In the genomic region with DNA sequence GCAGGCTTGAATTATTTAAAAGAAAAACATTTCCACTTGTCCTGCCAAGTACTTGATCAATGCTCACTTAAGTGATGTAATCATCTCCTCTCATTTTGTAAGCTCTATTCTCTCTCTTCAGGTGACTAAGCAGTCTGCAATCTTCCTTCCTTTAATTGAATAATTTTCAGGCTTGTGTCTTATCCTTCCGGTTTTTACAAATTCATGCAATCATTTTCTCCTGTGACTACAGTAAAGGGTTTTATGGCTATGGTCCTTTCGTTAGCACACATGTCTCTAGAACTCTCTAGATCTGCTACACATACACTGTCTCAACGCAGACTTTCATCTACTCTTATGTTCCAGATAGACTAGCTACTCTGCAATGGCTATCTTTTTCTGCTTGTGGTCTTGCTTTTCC, we compare ENCODE assay signal across 7 cellular contexts. TPM values are rescaled to one million over a fixed set of nuclear protein-coding genes. Genes with fewer than 3 reads are reported as not detected.
DNase-seq lines count a peak whose midpoint lies in the region; ATAC-seq, FAIRE-seq and TF ChIP-seq lines count a peak whose summit lies in the region.

No MANE protein-coding gene starts in this region.

- H2BK5ac ChIP-seq in H1 (ENCODE audit: low read depth, low read length): no peak overlapping the region

- BruUV-seq in HCT116 (replicated peaks; lab: Mats Ljungman, UMichigan): no TSS peak

- TF ChIP-seq RAD21 in HCT116 (IDR thresholded peaks at IDR 0.05; ENCODE audit: low read depth) (no peak), H1 (IDR thresholded peaks at IDR 0.05 in 1 of 2, conservative IDR thresholded peaks at IDR 0.05 in 1 of 2; ENCODE audit: low read depth in 2 of 2, low read length in 2 of 2) (no peak)

- H4K8ac ChIP-seq in H1 (ENCODE audit: extremely low read depth, insufficient read depth, low read length): no peak overlapping the region

- no peak for TF ChIP-seq EP300 in H1 (IDR thresholded peaks at IDR 0.05; ENCODE audit: borderline replicate concordance in 1 of 2, low read depth in 2 of 2, low read length in 2 of 2)

- H2BK120ac ChIP-seq in H1 (replicated peaks; ENCODE audit: low read depth, low read length): peak overlapping the region; percentile 30

- no peak overlapping the region for H3K14ac ChIP-seq in H1 (ENCODE audit: insufficient read length)

- peaks cover 12 to 15% of the 10 kb centered on the region in 2 experiments; a peak in 2 of 4 replicates for H3K4me1 ChIP-seq in HCT116 (ENCODE audit: control insufficient read depth in 1 of 2, insufficient read depth in 2 of 2, low read length in 2 of 2)
- H3K4me1 ChIP-seq in H1 (replicated peaks in 1 of 4; ENCODE audit: control insufficient read depth in 3 of 4, insufficient read depth in 4 of 4, low read length in 3 of 4): no peaks in the 10 kb centered on the region; a peak in 2 of 7 replicates

- no peak overlapping the region for H3K56ac ChIP-seq in H1 (replicated peaks; ENCODE audit: insufficient read length, low read depth, low read length)

- DNase-seq in HCT116 (ENCODE audit: low read depth, low spot score): no peak
- DNase-seq in NCI-H748 (lab: John Stamatoyannopoulos, UW; ENCODE audit: unreplicated experiment): peak; percentile 61
- DNase-seq in H1 (ENCODE audit: low read depth in 1 of 2, low spot score in 2 of 2): no peak
- no peak for DNase-seq in sciatic nerve (ENCODE audit: low spot score)
- DNase-seq in DMS 273 (lab: John Stamatoyannopoulos, UW; ENCODE audit: unreplicated experiment): no peak
- DNase-seq in G401 (ENCODE audit: low spot score): no peak

- no peak overlapping the region for H4K5ac ChIP-seq in H1 (ENCODE audit: insufficient read length, low read depth, low read length)

- H3K27ac Mint-ChIP-seq in activated T-helper 17 cell treated with anti-CD3 and anti-CD28 coated beads, Interleukin-2, amount 50 U/mL, for 72 hours: no peak overlapping the region

- no peaks in the 10 kb centered on the region for H3K23me2 ChIP-seq in H1 (ENCODE audit: low read depth, low read length)

- H3K79me2 ChIP-seq in HCT116 (ENCODE audit: insufficient read depth, low read length) (no peaks in the 10 kb centered on the region), H1 (ENCODE audit: control insufficient read depth in 1 of 2, insufficient read depth in 2 of 2, low read length in 2 of 2) (no peaks in the 10 kb centered on the region)

- H3K36me3 ChIP-seq in HCT116 (ENCODE audit: control insufficient read depth in 1 of 2, insufficient read depth in 2 of 2, low read length in 2 of 2) (no peaks in the 10 kb centered on the region), H1 (ENCODE audit: control insufficient read depth in 2 of 4, insufficient read depth in 4 of 4, low read length in 3 of 4) (no peaks in the 10 kb centered on the region)

- no peaks in the 10 kb centered on the region for H3K9me3 Mint-ChIP-seq in activated T-helper 17 cell treated with anti-CD3 and anti-CD28 coated beads, Interleukin-2, amount 50 U/mL, for 72 hours

- no peaks in the 10 kb centered on the region for H3K36me3 Mint-ChIP-seq in activated T-helper 17 cell treated with anti-CD3 and anti-CD28 coated beads, Interleukin-2, amount 50 U/mL, for 72 hours (ENCODE audit: low read depth)

- no peak overlapping the region for H2BK12ac ChIP-seq in H1 (ENCODE audit: low read depth, low read length)

- H3K79me1 ChIP-seq in H1 (ENCODE audit: low read depth, low read length): no peaks in the 10 kb centered on the region

- H3K4me2 ChIP-seq in HCT116 (ENCODE audit: low read length) (peak overlapping the region; percentile 12; the same call in 1 of the 2 replicates), H1 (ENCODE audit: insufficient read depth in 1 of 2, low read depth in 2 of 2, low read length in 2 of 2) (no peak overlapping the region)

- H2AK5ac ChIP-seq in H1 (ENCODE audit: low read depth, low read length): no peak overlapping the region

- H3K4ac ChIP-seq in H1 (replicated peaks; ENCODE audit: insufficient read length, low read depth, low read length): no peak overlapping the region

- CTCF ChIA-PET in HCT116 (lab: Charles Lee) (no interaction called here), H1 (lab: Charles Lee; ENCODE audit: partially characterized antibody) (interaction anchor here (1.2 to 2.0 kb wide), 8 partner anchors 8 to 61 kb away, joined by 3 to 9 read pairs (median 5); no protein-coding TSS in a partner anchor)

- peaks cover 11% of the 10 kb centered on the region for H3K4me1 Mint-ChIP-seq in activated T-helper 17 cell treated with anti-CD3 and anti-CD28 coated beads, Interleukin-2, amount 50 U/mL, for 72 hours

- H2BK20ac ChIP-seq in H1 (ENCODE audit: low read length): no peak overlapping the region

- FAIRE-seq in H1 (lab: Jason Lieb, UNC): no peak

- WGBS in H1 (ENCODE audit: extremely low coverage in 1 of 2, insufficient coverage in 1 of 2, insufficient read length in 1 of 2, insufficient replicate concordance in 2 of 2, low coverage in 1 of 2, low lambda C conversion rate in 2 of 2, missing lambda C conversion rate in 1 of 2), 2 experiments: 83% methylated on average over 3 of the region's 3 CpGs; no CpG with 5 or more reads in 1 of the 2 experiments

- H3K27me3 ChIP-seq in HCT116 (ENCODE audit: insufficient read depth, low read length) (no peaks in the 10 kb centered on the region), H1 (replicated peaks in 1 of 4; ENCODE audit: control insufficient read depth in 3 of 4, extremely low read depth in 1 of 4, insufficient read depth in 3 of 4, low read length in 3 of 4) (no peaks in the 10 kb centered on the region)

- H3K27ac ChIP-seq in HCT116 (ENCODE audit: low read depth, low read length): no peak overlapping the region
- H3K27ac ChIP-seq in H1 (ENCODE audit: low read depth, low read length): no peak overlapping the region

- H3K9ac ChIP-seq in HCT116 (ENCODE audit: low read length): no peak overlapping the region
- H3K9ac ChIP-seq in H1 (replicated peaks in 1 of 4; ENCODE audit: extremely low read depth in 1 of 4, low read depth in 3 of 4, low read length in 3 of 4): no peak overlapping the region

- H4K20me1 ChIP-seq in HCT116 (ENCODE audit: insufficient read depth) (no peaks in the 10 kb centered on the region), H1 (replicated peaks in 1 of 2; ENCODE audit: control insufficient read depth in 1 of 2, insufficient read depth in 2 of 2, low read length in 2 of 2) (no peaks in the 10 kb centered on the region)

- TF ChIP-seq POLR2A in HCT116 (IDR thresholded peaks at IDR 0.05; ENCODE audit: borderline replicate concordance, extremely low read depth, insufficient read depth, insufficient read length) (no peak), H1 (IDR thresholded peaks at IDR 0.05; ENCODE audit: control extremely low read depth in 1 of 2, low read depth in 2 of 2, low read length in 2 of 2) (no peak)

- ATAC-seq in HCT116: peak; percentile 44; the same call in 1 of the 2 replicates
- ATAC-seq in sciatic nerve: peak; percentile 89
- no peak for ATAC-seq in activated T-helper 17 cell treated with anti-CD3 and anti-CD28 coated beads, Interleukin-2, amount 50 U/mL, for 72 hours (replicated peaks)

- in situ Hi-C loops in G401 (cut with HindIII; ENCODE audit: low sequenced_read_pairs): no loop called here

- H2AFZ ChIP-seq in HCT116 (ENCODE audit: low read depth, low read length, poor library complexity, severe bottlenecking): peak overlapping the region; percentile 14
- no peak overlapping the region for H2AFZ ChIP-seq in H1 (ENCODE audit: low read length)

- H2BK15ac ChIP-seq in H1 (ENCODE audit: low read length): no peak overlapping the region

- no peak overlapping the region for H3K23ac ChIP-seq in H1 (ENCODE audit: insufficient read length)

- H3K9me3 ChIP-seq in HCT116 (ENCODE audit: control insufficient read depth in 1 of 2, insufficient read depth in 1 of 2, low read depth in 1 of 2, low read length in 2 of 2) (no peaks in the 10 kb centered on the region), H1 (ENCODE audit: insufficient read depth in 2 of 2, low read depth in 1 of 2, low read length in 1 of 2) (no peaks in the 10 kb centered on the region)

- no peaks in the 10 kb centered on the region for H3K27me3 Mint-ChIP-seq in activated T-helper 17 cell treated with anti-CD3 and anti-CD28 coated beads, Interleukin-2, amount 50 U/mL, for 72 hours

- H3K9me2 ChIP-seq in HCT116 (ENCODE audit: insufficient read depth): no peaks in the 10 kb centered on the region

- no peak for TF ChIP-seq CTCF in HCT116 (IDR thresholded peaks at IDR 0.05 in 2 of 3, conservative IDR thresholded peaks at IDR 0.05 in 1 of 3; ENCODE audit: borderline replicate concordance in 1 of 3, insufficient read depth in 1 of 3, low read depth in 2 of 3, low read length in 2 of 3)
- TF ChIP-seq CTCF in H1 (IDR thresholded peaks at IDR 0.05; ENCODE audit: control extremely low read depth in 1 of 3, insufficient read depth in 1 of 3, low read depth in 1 of 3, low read length in 3 of 3): no peak

- no peak overlapping the region for H4K91ac ChIP-seq in H1 (replicated peaks; ENCODE audit: insufficient read length, low read length)

- H3K4me3 ChIP-seq in HCT116 (replicated peaks in 1 of 2; ENCODE audit: low read depth in 1 of 2, low read length in 2 of 2) (no peak overlapping the region), H1 (ENCODE audit: extremely low read depth in 1 of 4, insufficient read depth in 2 of 4, low read depth in 3 of 4, low read length in 4 of 4) (no peak overlapping the region)

- H3K18ac ChIP-seq in H1 (ENCODE audit: extremely low read depth, low read length): no peak overlapping the region

- intact Hi-C loops in HCT116 (cut with micrococcal nuclease): no loop called here
- intact Hi-C loops in sciatic nerve (cut with DNase I): no loop called here

- RAD21 ChIA-PET in HCT116 (lab: Charles Lee; ENCODE audit: low non-redundant PET in 1 of 2, low total read pairs in 2 of 2, uncharacterized antibody in 2 of 2, unreplicated experiment in 2 of 2): no interaction called here

- POLR2A ChIA-PET in HCT116 (lab: Charles Lee) (no interaction called here), H1 (lab: Charles Lee; ENCODE audit: partially characterized antibody) (interaction anchor here (0.6 kb wide), 1 partner anchor 471 kb away, joined by 5 read pairs; a partner anchor contains a TSS)

- H3K4me3 Mint-ChIP-seq in activated T-helper 17 cell treated with anti-CD3 and anti-CD28 coated beads, Interleukin-2, amount 50 U/mL, for 72 hours: no peak overlapping the region

RNA-seq across cellular contexts. Expression of a gene that starts 12.5 kb away (rescaled TPM):
- 0.27 TPM for total RNA-seq in HCT116 (2021; ENCODE audit: unreplicated experiment)
- polyA plus RNA-seq in HCT116 (2012): 0.06 and 0.14 TPM in 2 replicates
- not detected in 2 replicates for total RNA-seq in H1 (2021; fragmentation: NEBNext Ultra II Directional; extraction: Animal tissue kit (Norgen Biotek cat#: 25700))
- 0.05 and 0.09 TPM in 2 replicates for polyA plus RNA-seq in H1 (2011; rRNA removed)
- polyA plus RNA-seq in H1 (2011; cell fraction: cytosol; rRNA removed): 0.26 TPM
- 0.36 TPM for polyA plus RNA-seq in H1 (2011; cell fraction: nucleus; rRNA removed)
- 0.06 to 0.17 TPM (median 0.12 TPM) in 4 replicates for polyA plus RNA-seq in H1 (2012, experiment 1 of 2)
- polyA plus RNA-seq in H1 (2012, experiment 2 of 2): not detected
- 0.04 TPM for polyA plus RNA-seq in H1 (2013, experiment 1 of 2)
- polyA plus RNA-seq in H1 (2013, experiment 2 of 2): 0.06 TPM
- 0.16 TPM in 1 of 2 replicates, not detected in the other for polyA minus RNA-seq in H1 (2011; rRNA and poly(A)+ RNA removed)
- not detected for polyA minus RNA-seq in H1 (2011; cell fraction: cytosol; rRNA and poly(A)+ RNA removed)
- polyA minus RNA-seq in H1 (2011; cell fraction: nucleus; rRNA and poly(A)+ RNA removed): 0.50 TPM
- total RNA-seq in sciatic nerve: 1.3 TPM
- 1 to 10 TPM in 1 of 2 donors, not detected in 1; 1.5 TPM for total RNA-seq in activated T-helper 17 cell treated with anti-CD3 and anti-CD28 coated beads, Interleukin-2, amount 50 U/mL, for 72 hours
- total RNA-seq in G401 (2014; rRNA removed; shearing (Covaris generic)): 0.12 and 0.51 TPM in 2 replicates

RNA-seq across cellular contexts. Expression of a gene that starts 55.2 kb away (rescaled TPM):
- total RNA-seq in HCT116 (2021; ENCODE audit: unreplicated experiment): 3.6 TPM
- 3.1 and 3.3 TPM in 2 replicates for polyA plus RNA-seq in HCT116 (2012)
- 7.1 and 7.2 TPM in 2 replicates for total RNA-seq in H1 (2021; fragmentation: NEBNext Ultra II Directional; extraction: Animal tissue kit (Norgen Biotek cat#: 25700))
- polyA plus RNA-seq in H1 (2011; rRNA removed): 20.3 and 22.1 TPM in 2 replicates
- polyA plus RNA-seq in H1 (2011; cell fraction: cytosol; rRNA removed): 12.9 TPM
- polyA plus RNA-seq in H1 (2011; cell fraction: nucleus; rRNA removed): 23.1 TPM
- 6.9 to 12.0 TPM (median 8.8 TPM) in 4 replicates for polyA plus RNA-seq in H1 (2012, experiment 1 of 2)
- polyA plus RNA-seq in H1 (2012, experiment 2 of 2): 6.4 TPM
- polyA plus RNA-seq in H1 (2013, experiment 1 of 2): 5.4 TPM
- polyA plus RNA-seq in H1 (2013, experiment 2 of 2): 5.4 TPM
- 14.0 and 14.6 TPM in 2 replicates for polyA minus RNA-seq in H1 (2011; rRNA and poly(A)+ RNA removed)
- 10.5 TPM for polyA minus RNA-seq in H1 (2011; cell fraction: cytosol; rRNA and poly(A)+ RNA removed)
- 11.1 TPM for polyA minus RNA-seq in H1 (2011; cell fraction: nucleus; rRNA and poly(A)+ RNA removed)
- 8.4 TPM for total RNA-seq in sciatic nerve
- total RNA-seq in activated T-helper 17 cell treated with anti-CD3 and anti-CD28 coated beads, Interleukin-2, amount 50 U/mL, for 72 hours: 10 to 100 TPM; 25.9 to 47.8 TPM
- total RNA-seq in G401 (2014; rRNA removed; shearing (Covaris generic)): 1.1 and 1.2 TPM in 2 replicates
